ENCODE assay signal across 22 cellular contexts in genomic region chr11:78220218-78221157, GRCh38. TPM values are rescaled to one million over a fixed set of nuclear protein-coding genes. Genes with fewer than 3 reads are reported as not detected.
DNase-seq lines count a peak whose midpoint lies in the region; ATAC-seq and TF ChIP-seq lines count a peak whose summit lies in the region.
"Had no signal": no experiment of that assay in that cellular context is flagged by ENCODE, and none has a peak within 500 bp of the region (broad histone marks: within the 10 kb centered on the region; RNA-seq: fewer than 3 reads in every experiment).

No MANE protein-coding gene starts in this region.

- H3K4me1 ChIP-seq in osteoblast (ENCODE audit: insufficient read depth, low read length): no peaks in the 10 kb centered on the region
- H3K4me1 ChIP-seq in smooth muscle cell (ENCODE audit: low read depth): no peaks in the 10 kb centered on the region
- H3K4me1 ChIP-seq: A549, adrenal gland, upper lobe of right lung had no signal

- H3K9ac ChIP-seq in smooth muscle cell (ENCODE audit: low read depth): no peak overlapping the region

- H3K79me2 ChIP-seq in osteoblast (ENCODE audit: insufficient read depth, low read length): no peaks in the 10 kb centered on the region
- H3K79me2 ChIP-seq in smooth muscle cell (ENCODE audit: low read depth): no peaks in the 10 kb centered on the region
- H3K79me2 ChIP-seq: hepatocyte had no signal

- CTCF ChIA-PET in activated CD4-positive, alpha-beta T cell treated with anti-CD3 and anti-CD28 coated beads, Interleukin-2, amount 10 ng/mL, durations not matched to agents 7 days and 5 days (lab: Charles Lee): interaction anchor here (0.9 to 1.6 kb wide), 4 partner anchors 8 to 344 kb away, joined by 3 to 7 read pairs (median 4); no protein-coding TSS in a partner anchor

- H3K9me3 Mint-ChIP-seq in activated CD4-positive, alpha-beta T cell treated with anti-CD3 and anti-CD28 coated beads, Interleukin-2, amount 10 ng/mL, durations not matched to agents 7 days and 5 days: no peaks in the 10 kb centered on the region
- H3K9me3 Mint-ChIP-seq in activated naive CD8-positive, alpha-beta T cell treated with anti-CD3 and anti-CD28 coated beads, Interleukin-2, amount 50 U/mL, for 24 hours: no peaks in the 10 kb centered on the region
- H3K9me3 Mint-ChIP-seq: central memory CD8-positive, alpha-beta T cell; HFFc6; memory B cell; natural killer cell; stimulated activated naive B cell treated with anti-CD40 and anti-IgM and Interleukin-4, amounts not matched to agents 10 μg/mL and 1 μg/mL and 100 μg/mL, for 72 hours had no signal

- H3K27me3 Mint-ChIP-seq in activated CD4-positive, alpha-beta T cell treated with anti-CD3 and anti-CD28 coated beads, Interleukin-2, amount 10 ng/mL, durations not matched to agents 7 days and 5 days: no peaks in the 10 kb centered on the region
- no peaks in the 10 kb centered on the region for H3K27me3 Mint-ChIP-seq in activated naive CD8-positive, alpha-beta T cell treated with anti-CD3 and anti-CD28 coated beads, Interleukin-2, amount 50 U/mL, for 24 hours
- H3K27me3 Mint-ChIP-seq: central memory CD8-positive, alpha-beta T cell; memory B cell; stimulated activated naive B cell treated with anti-CD40 and anti-IgM and Interleukin-4, amounts not matched to agents 10 μg/mL and 1 μg/mL and 100 μg/mL, for 72 hours had no signal

- peaks cover 58% of the 10 kb centered on the region for H3K36me3 Mint-ChIP-seq in activated CD4-positive, alpha-beta T cell treated with anti-CD3 and anti-CD28 coated beads, Interleukin-2, amount 10 ng/mL, durations not matched to agents 7 days and 5 days (ENCODE audit: low read depth)
- peaks cover 2% of the 10 kb centered on the region for H3K36me3 Mint-ChIP-seq in activated naive CD8-positive, alpha-beta T cell treated with anti-CD3 and anti-CD28 coated beads, Interleukin-2, amount 50 U/mL, for 24 hours (ENCODE audit: low read depth)
- H3K36me3 Mint-ChIP-seq: natural killer cell had no signal

- H3K27ac Mint-ChIP-seq in activated CD4-positive, alpha-beta T cell treated with anti-CD3 and anti-CD28 coated beads, Interleukin-2, amount 10 ng/mL, durations not matched to agents 7 days and 5 days: peak overlapping the region; percentile 41
- no peak overlapping the region for H3K27ac Mint-ChIP-seq in activated naive CD8-positive, alpha-beta T cell treated with anti-CD3 and anti-CD28 coated beads, Interleukin-2, amount 50 U/mL, for 24 hours
- H3K27ac Mint-ChIP-seq: HFFc6; memory B cell; natural killer cell; stimulated activated naive B cell treated with anti-CD40 and anti-IgM and Interleukin-4, amounts not matched to agents 10 μg/mL and 1 μg/mL and 100 μg/mL, for 72 hours had no signal

- H3K27ac ChIP-seq in osteoblast (ENCODE audit: low read depth, low read length): no peak overlapping the region
- H3K27ac ChIP-seq in smooth muscle cell (ENCODE audit: low read depth): no peak overlapping the region
- H3K27ac ChIP-seq: A549, adrenal gland, C4-2B, hepatocyte, upper lobe of right lung had no signal

- H3K27me3 ChIP-seq in osteoblast (ENCODE audit: insufficient read depth, low read length): no peaks in the 10 kb centered on the region
- H3K27me3 ChIP-seq in smooth muscle cell (ENCODE audit: low read depth): no peaks in the 10 kb centered on the region
- H3K27me3 ChIP-seq: adrenal gland, hepatocyte, upper lobe of right lung had no signal

- POLR2A ChIA-PET in activated CD4-positive, alpha-beta T cell treated with anti-CD3 and anti-CD28 coated beads, Interleukin-2, amount 10 ng/mL, durations not matched to agents 7 days and 5 days (lab: Charles Lee): no interaction called here

- H3K36me3 ChIP-seq in osteoblast (ENCODE audit: insufficient read depth, low read length): peaks cover 39% of the 10 kb centered on the region
- H3K36me3 ChIP-seq in smooth muscle cell (ENCODE audit: low read depth): no peaks in the 10 kb centered on the region

- H2AFZ ChIP-seq in osteoblast (ENCODE audit: low read length) (no peak overlapping the region), smooth muscle cell (ENCODE audit: low read depth) (no peak overlapping the region)
- H2AFZ ChIP-seq: hepatocyte had no signal

- no peaks in the 10 kb centered on the region for H3F3A ChIP-seq in smooth muscle cell (ENCODE audit: low read depth)

- no peak for DNase-seq in activated CD4-positive, alpha-beta T cell treated with anti-CD3 and anti-CD28 coated beads, Interleukin-2, amount 10 ng/mL, durations not matched to agents 7 days and 5 days
- no peak for DNase-seq in activated CD4-positive, alpha-beta T cell treated with anti-CD3 and anti-CD28 coated beads for 4 hours
- peak; percentile 28 for DNase-seq in GM12865 (ENCODE audit: low read depth)
- DNase-seq in activated naive CD8-positive, alpha-beta T cell treated with anti-CD3 and anti-CD28 coated beads, Interleukin-2, amount 50 U/mL, for 24 hours: no peak
- peak; percentile 25 for DNase-seq in osteoblast (ENCODE audit: insufficient read length, low spot score, missing footprints)
- no peak for DNase-seq in smooth muscle cell (lab: John Stamatoyannopoulos, UW; ENCODE audit: unreplicated experiment)
- no peak for DNase-seq in OCI-M2 (lab: John Stamatoyannopoulos, UW; ENCODE audit: unreplicated experiment)
- DNase-seq: HFFc6; natural killer cell; NCI-H1417 treated with DMSO at 0.1 percent for 48 hours; NCI-H2171 treated with DMSO at 0.1 percent for 48 hours; NCI-H774; stimulated activated naive B cell treated with anti-CD40 and anti-IgM and Interleukin-4, amounts not matched to agents 10 μg/mL and 1 μg/mL and 100 μg/mL, for 72 hours; upper lobe of right lung had no signal

- WGBS in smooth muscle cell (ENCODE audit: low lambda C conversion rate): 94% methylated on average over 14 of the region's 14 CpGs

- H3K4me3 ChIP-seq in GM12865 (ENCODE audit: low read depth, low read length) (no peak overlapping the region), osteoblast (ENCODE audit: insufficient read depth, low read length) (no peak overlapping the region), smooth muscle cell (no peak overlapping the region)
- H3K4me3 ChIP-seq: A549, adrenal gland, hepatocyte, upper lobe of right lung had no signal

- ATAC-seq in activated naive CD8-positive, alpha-beta T cell treated with anti-CD3 and anti-CD28 coated beads, Interleukin-2, amount 50 U/mL, for 24 hours: peak; percentile 9
- ATAC-seq in GM21360 (IDR thresholded peaks at IDR 0.05; ENCODE audit: unreplicated experiment): no peak
- ATAC-seq: A549; natural killer cell; Panc1; stimulated activated naive B cell treated with anti-CD40 and anti-IgM and Interleukin-4, amounts not matched to agents 10 μg/mL and 1 μg/mL and 100 μg/mL, for 72 hours; upper lobe of right lung had no signal

- TF ChIP-seq CTCF in GM12865 (IDR thresholded peaks at IDR 0.05; ENCODE audit: insufficient read depth, low read depth, low read length, missing control alignments) (no peak), osteoblast (IDR thresholded peaks at IDR 0.05; ENCODE audit: extremely low read depth, low read depth, low read length) (no peak), smooth muscle cell (IDR thresholded peaks at IDR 0.05; ENCODE audit: borderline replicate concordance, insufficient read depth, poor library complexity, severe bottlenecking) (no peak)

- H3K9me3 ChIP-seq in osteoblast (ENCODE audit: low read depth, low read length) (no peaks in the 10 kb centered on the region), smooth muscle cell (replicated peaks; ENCODE audit: low read depth) (no peaks in the 10 kb centered on the region)
- H3K9me3 ChIP-seq: A549, adrenal gland, upper lobe of right lung had no signal

- H3K4me1 Mint-ChIP-seq in activated CD4-positive, alpha-beta T cell treated with anti-CD3 and anti-CD28 coated beads, Interleukin-2, amount 10 ng/mL, durations not matched to agents 7 days and 5 days: peaks cover 29% of the 10 kb centered on the region
- peaks cover 13% of the 10 kb centered on the region for H3K4me1 Mint-ChIP-seq in activated naive CD8-positive, alpha-beta T cell treated with anti-CD3 and anti-CD28 coated beads, Interleukin-2, amount 50 U/mL, for 24 hours
- H3K4me1 Mint-ChIP-seq: central memory CD8-positive, alpha-beta T cell; natural killer cell had no signal

- no peak overlapping the region for H3K4me2 ChIP-seq in osteoblast (ENCODE audit: insufficient read depth, low read length)
- H3K4me2 ChIP-seq in smooth muscle cell: no peak overlapping the region
- H3K4me2 ChIP-seq: A549, hepatocyte had no signal

- H3K4me3 Mint-ChIP-seq in activated CD4-positive, alpha-beta T cell treated with anti-CD3 and anti-CD28 coated beads, Interleukin-2, amount 10 ng/mL, durations not matched to agents 7 days and 5 days: no peak overlapping the region
- no peak overlapping the region for H3K4me3 Mint-ChIP-seq in activated naive CD8-positive, alpha-beta T cell treated with anti-CD3 and anti-CD28 coated beads, Interleukin-2, amount 50 U/mL, for 24 hours
- H3K4me3 Mint-ChIP-seq: central memory CD8-positive, alpha-beta T cell; HFFc6; memory B cell; natural killer cell; stimulated activated naive B cell treated with anti-CD40 and anti-IgM and Interleukin-4, amounts not matched to agents 10 μg/mL and 1 μg/mL and 100 μg/mL, for 72 hours had no signal

- no peaks in the 10 kb centered on the region for H4K20me1 ChIP-seq in osteoblast (ENCODE audit: insufficient read depth, low read length)
- H4K20me1 ChIP-seq in smooth muscle cell (ENCODE audit: low read depth): no peaks in the 10 kb centered on the region

RNA-seq across cellular contexts. Expression of gene USP35, which starts 31.8 kb away (rescaled TPM):
- total RNA-seq in activated CD4-positive, alpha-beta T cell treated with anti-CD3 and anti-CD28 coated beads, Interleukin-2, amount 10 ng/mL, durations not matched to agents 7 days and 5 days: 10 to 100 TPM; 13.0 to 13.2 TPM
- 21.4 and 26.2 TPM in 2 replicates for total RNA-seq in osteoblast
- total RNA-seq in smooth muscle cell: 9.5 and 10.5 TPM in 2 replicates
- 4.5 and 7.3 TPM in 2 replicates for polyA plus RNA-seq in smooth muscle cell

RNA-seq across cellular contexts. Expression of gene KCTD21, which starts 32.1 kb away (rescaled TPM):
- 1 to 10 TPM; 8.9 TPM for total RNA-seq in activated CD4-positive, alpha-beta T cell treated with anti-CD3 and anti-CD28 coated beads, Interleukin-2, amount 10 ng/mL, durations not matched to agents 7 days and 5 days
- total RNA-seq in osteoblast (14.5 and 15.0 TPM in 2 replicates), smooth muscle cell (18.5 and 23.5 TPM in 2 replicates)
- 4.9 and 6.6 TPM in 2 replicates for polyA plus RNA-seq in smooth muscle cell

Comparison
In these comparisons a context has a peak if more than half of its experiments do, and no peak if none do; other contexts are left out.
1. DNase-seq: peak in GM12865 (single experiment) and osteoblast (single experiment); none in activated CD4-positive, alpha-beta T cell treated with anti-CD3 and anti-CD28 coated beads, Interleukin-2, amount 10 ng/mL, durations not matched to agents 7 days and 5 days (single experiment), activated CD4-positive, alpha-beta T cell treated with anti-CD3 and anti-CD28 coated beads for 4 hours (0 of 2), activated naive CD8-positive, alpha-beta T cell treated with anti-CD3 and anti-CD28 coated beads, Interleukin-2, amount 50 U/mL, for 24 hours (single experiment), smooth muscle cell (single experiment) and OCI-M2 (single experiment).